In the genomic region with DNA sequence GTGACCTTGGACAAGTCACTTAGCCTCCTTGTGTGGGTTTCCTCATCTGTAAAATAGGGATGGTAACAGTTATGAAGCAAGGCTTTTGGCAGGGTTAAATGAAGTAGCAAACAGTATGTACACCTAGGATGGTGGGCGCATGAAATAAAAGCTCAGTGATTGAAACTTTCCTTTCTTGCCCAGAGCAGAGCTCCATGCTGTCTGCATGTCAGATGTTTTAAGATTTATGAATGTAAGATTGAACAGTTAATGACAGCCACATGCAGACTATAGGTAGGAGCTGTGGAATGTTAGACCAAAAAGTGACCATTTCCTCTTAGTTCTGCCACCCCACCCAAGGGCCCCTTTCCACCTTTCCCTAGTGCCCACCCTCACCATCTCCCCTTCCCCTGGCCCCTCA, we compare ENCODE assay signal across 14 cellular contexts. TPM values are rescaled to one million over a fixed set of nuclear protein-coding genes. Genes with fewer than 3 reads are reported as not detected.
"Had no signal": no experiment of that assay in that cellular context is flagged by ENCODE, and none has a peak within 500 bp of the region (broad histone marks: within the 10 kb centered on the region; RNA-seq: fewer than 3 reads in every experiment).

No MANE protein-coding gene starts in this region.

- H2AFZ ChIP-seq: neural progenitor cell had no signal

- H3K9me3 Mint-ChIP-seq: activated T-cell treated with anti-CD3 and anti-CD28 coated beads, Interleukin-2, amount 50 U/mL, for 72 hours; neural progenitor cell had no signal

- H3K4me1 Mint-ChIP-seq: neural progenitor cell had no signal

- H3K9ac ChIP-seq: neural progenitor cell had no signal

- H3K27me3 ChIP-seq: pancreas had no signal

- H3K4me3 ChIP-seq: neural progenitor cell, pancreas had no signal

- H3K9me3 ChIP-seq: pancreas had no signal

- FAIRE-seq: pancreas had no signal

- DNase-seq: activated CD4-positive, alpha-beta T cell treated with anti-CD3 and anti-CD28 coated beads for 4 hours; activated naive CD4-positive, alpha-beta T cell; activated T-cell treated with anti-CD3 and anti-CD28 coated beads, Interleukin-2, amount 50 U/mL, for 72 hours; anterior cingulate cortex; dermis blood vessel endothelial cell; hypothalamus; kidney glomerular epithelial cell; pancreas; stimulated activated CD4-positive, alpha-beta T cell treated with anti-CD3 and anti-CD28 coated beads, Interleukin-15, amount 100 ng/mL, for 24 hours; stimulated activated CD4-positive, alpha-beta T cell treated with anti-CD3 and anti-CD28 coated beads, Interleukin-4, amount 100 ng/mL, for 24 hours; WERI-Rb-1 had no signal

- H3K36me3 ChIP-seq: neural progenitor cell, pancreas had no signal

- H3K4me1 ChIP-seq: neural progenitor cell had no signal

- H3K4me3 Mint-ChIP-seq: activated T-cell treated with anti-CD3 and anti-CD28 coated beads, Interleukin-2, amount 50 U/mL, for 72 hours; neural progenitor cell had no signal

- ATAC-seq: activated T-cell treated with anti-CD3 and anti-CD28 coated beads, Interleukin-2, amount 50 U/mL, for 72 hours; pancreas had no signal

- H3K27ac ChIP-seq: neural progenitor cell, pancreas, WERI-Rb-1 had no signal

- H3K27ac Mint-ChIP-seq: activated T-cell treated with anti-CD3 and anti-CD28 coated beads, Interleukin-2, amount 50 U/mL, for 72 hours had no signal

- H3K4me2 ChIP-seq: neural progenitor cell had no signal

RNA-seq across cellular contexts. Expression of gene ITGB7, which starts 12.1 kb away (rescaled TPM):
- total RNA-seq: cerebellum, glomerular endothelial cell had no signal
